7 cellular contexts compared by ENCODE assay signal in genomic region chr9:116629700-116630099, GRCh38.
"Had no signal": no experiment of that assay in that cellular context is flagged by ENCODE, and none has a peak within 500 bp of the region (broad histone marks: within the 10 kb centered on the region; RNA-seq: fewer than 3 reads in every experiment).

No MANE protein-coding gene starts in this region.

- FAIRE-seq: H1, HTR-8/SVneo, K562 had no signal

- H2AFZ ChIP-seq: GM23338 had no signal

- H3K27ac Mint-ChIP-seq: GM23338, H9 had no signal

- H3K9me3 Mint-ChIP-seq: GM23338, H9 had no signal

- ATAC-seq: GM23338, K562 had no signal

- DNase-seq: H9, HCEC 1CT, IMR-90 had no signal

- H3K4me3 Mint-ChIP-seq: GM23338, H9 had no signal

- H3K4me2 ChIP-seq: GM23338 had no signal

- H3K4me3 ChIP-seq: GM23338, K562 had no signal
